ENCODE assay signal across 1 cellular context in the genomic region with DNA sequence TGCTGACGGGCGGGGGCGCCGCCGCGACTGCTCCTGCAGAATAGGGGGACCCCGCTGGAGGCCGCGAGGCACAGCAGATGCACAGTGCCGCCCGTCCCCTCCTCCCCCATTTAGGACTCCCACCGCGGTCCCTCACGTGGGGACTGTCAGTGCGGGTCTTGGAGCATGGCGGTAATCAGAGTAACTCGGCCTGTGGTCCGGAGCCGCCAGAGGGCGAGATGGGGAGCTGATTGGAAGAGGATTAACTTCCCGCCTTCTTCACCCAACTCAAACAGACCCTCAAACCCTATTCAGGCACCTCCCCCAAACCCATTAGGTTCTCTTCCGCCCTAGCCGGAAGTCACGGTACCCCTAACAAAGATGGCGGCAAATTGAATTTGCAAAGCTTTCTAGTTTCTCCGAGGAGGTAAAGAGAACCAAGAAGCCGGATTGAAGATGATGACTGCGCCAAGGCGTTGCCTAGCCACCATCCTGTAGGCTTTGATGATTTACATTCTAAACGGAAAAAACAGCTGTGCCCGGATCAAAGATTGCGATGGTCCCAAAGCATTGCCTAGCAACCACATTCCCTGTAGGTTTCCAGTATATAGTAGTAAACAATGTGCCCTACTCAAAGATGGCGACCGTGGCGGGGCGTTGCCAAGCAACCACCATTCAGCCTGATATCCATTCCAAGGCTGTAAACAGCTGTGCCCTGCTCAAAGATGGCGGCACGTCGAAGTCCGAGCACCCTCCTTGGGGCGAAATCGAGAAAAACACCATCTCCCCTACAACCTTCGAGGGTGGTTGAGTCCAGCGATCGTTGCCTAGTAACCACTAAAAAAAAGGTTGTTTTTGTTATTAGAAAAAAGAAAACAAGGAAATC.
A peak's percentile ranks its signal among the peaks of the same experiment; 100 is the strongest.
TF ChIP-seq lines count a peak whose summit lies in the region.

A gene with protein sequence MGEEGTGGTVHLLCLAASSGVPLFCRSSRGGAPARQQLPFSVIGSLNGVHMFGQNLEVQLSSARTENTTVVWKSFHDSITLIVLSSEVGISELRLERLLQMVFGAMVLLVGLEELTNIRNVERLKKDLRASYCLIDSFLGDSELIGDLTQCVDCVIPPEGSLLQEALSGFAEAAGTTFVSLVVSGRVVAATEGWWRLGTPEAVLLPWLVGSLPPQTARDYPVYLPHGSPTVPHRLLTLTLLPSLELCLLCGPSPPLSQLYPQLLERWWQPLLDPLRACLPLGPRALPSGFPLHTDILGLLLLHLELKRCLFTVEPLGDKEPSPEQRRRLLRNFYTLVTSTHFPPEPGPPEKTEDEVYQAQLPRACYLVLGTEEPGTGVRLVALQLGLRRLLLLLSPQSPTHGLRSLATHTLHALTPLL (minus strand): TSS at position 296 of the 865 bp plus-strand sequence. CDS start 186 bp downstream, at position 110.

TF ChIP-seq in K562, 482 proteins besides CTCF, POLR2A, EP300 and RAD21 (continued from another document and continues in another):
- TF ChIP-seq, protein P1, sequence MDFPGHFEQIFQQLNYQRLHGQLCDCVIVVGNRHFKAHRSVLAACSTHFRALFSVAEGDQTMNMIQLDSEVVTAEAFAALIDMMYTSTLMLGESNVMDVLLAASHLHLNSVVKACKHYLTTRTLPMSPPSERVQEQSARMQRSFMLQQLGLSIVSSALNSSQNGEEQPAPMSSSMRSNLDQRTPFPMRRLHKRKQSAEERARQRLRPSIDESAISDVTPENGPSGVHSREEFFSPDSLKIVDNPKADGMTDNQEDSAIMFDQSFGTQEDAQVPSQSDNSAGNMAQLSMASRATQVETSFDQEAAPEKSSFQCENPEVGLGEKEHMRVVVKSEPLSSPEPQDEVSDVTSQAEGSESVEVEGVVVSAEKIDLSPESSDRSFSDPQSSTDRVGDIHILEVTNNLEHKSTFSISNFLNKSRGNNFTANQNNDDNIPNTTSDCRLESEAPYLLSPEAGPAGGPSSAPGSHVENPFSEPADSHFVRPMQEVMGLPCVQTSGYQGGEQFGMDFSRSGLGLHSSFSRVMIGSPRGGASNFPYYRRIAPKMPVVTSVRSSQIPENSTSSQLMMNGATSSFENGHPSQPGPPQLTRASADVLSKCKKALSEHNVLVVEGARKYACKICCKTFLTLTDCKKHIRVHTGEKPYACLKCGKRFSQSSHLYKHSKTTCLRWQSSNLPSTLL (IDR thresholded peaks at IDR 0.05): no peak
- TF ChIP-seq ZBTB1 (CRISPR knock-in tag; IDR thresholded peaks at IDR 0.05; ENCODE audit: borderline replicate concordance, low read depth): no peak
- TF ChIP-seq CREM (IDR thresholded peaks at IDR 0.05; ENCODE audit: low read depth): peak; percentile 73
- TF ChIP-seq NRF1 (conservative IDR thresholded peaks at IDR 0.05 in 1 of 2, IDR thresholded peaks at IDR 0.05 in 1 of 2): peak in 1 of 2 experiments; percentile 23; a peak in 1 of 4 replicates
- TF ChIP-seq LCOR (CRISPR knock-in tag; IDR thresholded peaks at IDR 0.05): no peak
- TF ChIP-seq, protein P2, sequence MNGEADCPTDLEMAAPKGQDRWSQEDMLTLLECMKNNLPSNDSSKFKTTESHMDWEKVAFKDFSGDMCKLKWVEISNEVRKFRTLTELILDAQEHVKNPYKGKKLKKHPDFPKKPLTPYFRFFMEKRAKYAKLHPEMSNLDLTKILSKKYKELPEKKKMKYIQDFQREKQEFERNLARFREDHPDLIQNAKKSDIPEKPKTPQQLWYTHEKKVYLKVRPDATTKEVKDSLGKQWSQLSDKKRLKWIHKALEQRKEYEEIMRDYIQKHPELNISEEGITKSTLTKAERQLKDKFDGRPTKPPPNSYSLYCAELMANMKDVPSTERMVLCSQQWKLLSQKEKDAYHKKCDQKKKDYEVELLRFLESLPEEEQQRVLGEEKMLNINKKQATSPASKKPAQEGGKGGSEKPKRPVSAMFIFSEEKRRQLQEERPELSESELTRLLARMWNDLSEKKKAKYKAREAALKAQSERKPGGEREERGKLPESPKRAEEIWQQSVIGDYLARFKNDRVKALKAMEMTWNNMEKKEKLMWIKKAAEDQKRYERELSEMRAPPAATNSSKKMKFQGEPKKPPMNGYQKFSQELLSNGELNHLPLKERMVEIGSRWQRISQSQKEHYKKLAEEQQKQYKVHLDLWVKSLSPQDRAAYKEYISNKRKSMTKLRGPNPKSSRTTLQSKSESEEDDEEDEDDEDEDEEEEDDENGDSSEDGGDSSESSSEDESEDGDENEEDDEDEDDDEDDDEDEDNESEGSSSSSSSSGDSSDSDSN (IDR thresholded peaks at IDR 0.05; ENCODE audit: borderline replicate concordance in 1 of 2, low read depth in 2 of 2, low read length in 2 of 2): no peak
- TF ChIP-seq ZKSCAN1 (IDR thresholded peaks at IDR 0.05; ENCODE audit: low read depth, low read length): no peak
- TF ChIP-seq NFE2L1 (tag; IDR thresholded peaks at IDR 0.05; ENCODE audit: borderline replicate concordance, low read depth): no peak
- TF ChIP-seq, protein P3, sequence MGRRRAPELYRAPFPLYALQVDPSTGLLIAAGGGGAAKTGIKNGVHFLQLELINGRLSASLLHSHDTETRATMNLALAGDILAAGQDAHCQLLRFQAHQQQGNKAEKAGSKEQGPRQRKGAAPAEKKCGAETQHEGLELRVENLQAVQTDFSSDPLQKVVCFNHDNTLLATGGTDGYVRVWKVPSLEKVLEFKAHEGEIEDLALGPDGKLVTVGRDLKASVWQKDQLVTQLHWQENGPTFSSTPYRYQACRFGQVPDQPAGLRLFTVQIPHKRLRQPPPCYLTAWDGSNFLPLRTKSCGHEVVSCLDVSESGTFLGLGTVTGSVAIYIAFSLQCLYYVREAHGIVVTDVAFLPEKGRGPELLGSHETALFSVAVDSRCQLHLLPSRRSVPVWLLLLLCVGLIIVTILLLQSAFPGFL (CRISPR knock-in tag; IDR thresholded peaks at IDR 0.05): no peak
- no peak for TF ChIP-seq PCBP2 (IDR thresholded peaks at IDR 0.05; ENCODE audit: low read depth, low read length, poor library complexity, severe bottlenecking)
- TF ChIP-seq, protein P4, sequence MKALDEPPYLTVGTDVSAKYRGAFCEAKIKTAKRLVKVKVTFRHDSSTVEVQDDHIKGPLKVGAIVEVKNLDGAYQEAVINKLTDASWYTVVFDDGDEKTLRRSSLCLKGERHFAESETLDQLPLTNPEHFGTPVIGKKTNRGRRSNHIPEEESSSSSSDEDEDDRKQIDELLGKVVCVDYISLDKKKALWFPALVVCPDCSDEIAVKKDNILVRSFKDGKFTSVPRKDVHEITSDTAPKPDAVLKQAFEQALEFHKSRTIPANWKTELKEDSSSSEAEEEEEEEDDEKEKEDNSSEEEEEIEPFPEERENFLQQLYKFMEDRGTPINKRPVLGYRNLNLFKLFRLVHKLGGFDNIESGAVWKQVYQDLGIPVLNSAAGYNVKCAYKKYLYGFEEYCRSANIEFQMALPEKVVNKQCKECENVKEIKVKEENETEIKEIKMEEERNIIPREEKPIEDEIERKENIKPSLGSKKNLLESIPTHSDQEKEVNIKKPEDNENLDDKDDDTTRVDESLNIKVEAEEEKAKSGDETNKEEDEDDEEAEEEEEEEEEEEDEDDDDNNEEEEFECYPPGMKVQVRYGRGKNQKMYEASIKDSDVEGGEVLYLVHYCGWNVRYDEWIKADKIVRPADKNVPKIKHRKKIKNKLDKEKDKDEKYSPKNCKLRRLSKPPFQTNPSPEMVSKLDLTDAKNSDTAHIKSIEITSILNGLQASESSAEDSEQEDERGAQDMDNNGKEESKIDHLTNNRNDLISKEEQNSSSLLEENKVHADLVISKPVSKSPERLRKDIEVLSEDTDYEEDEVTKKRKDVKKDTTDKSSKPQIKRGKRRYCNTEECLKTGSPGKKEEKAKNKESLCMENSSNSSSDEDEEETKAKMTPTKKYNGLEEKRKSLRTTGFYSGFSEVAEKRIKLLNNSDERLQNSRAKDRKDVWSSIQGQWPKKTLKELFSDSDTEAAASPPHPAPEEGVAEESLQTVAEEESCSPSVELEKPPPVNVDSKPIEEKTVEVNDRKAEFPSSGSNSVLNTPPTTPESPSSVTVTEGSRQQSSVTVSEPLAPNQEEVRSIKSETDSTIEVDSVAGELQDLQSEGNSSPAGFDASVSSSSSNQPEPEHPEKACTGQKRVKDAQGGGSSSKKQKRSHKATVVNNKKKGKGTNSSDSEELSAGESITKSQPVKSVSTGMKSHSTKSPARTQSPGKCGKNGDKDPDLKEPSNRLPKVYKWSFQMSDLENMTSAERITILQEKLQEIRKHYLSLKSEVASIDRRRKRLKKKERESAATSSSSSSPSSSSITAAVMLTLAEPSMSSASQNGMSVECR (CRISPR knock-in tag; IDR thresholded peaks at IDR 0.05): peak; percentile 58; the same call in 1 of the 2 replicates
- TF ChIP-seq, protein P5, sequence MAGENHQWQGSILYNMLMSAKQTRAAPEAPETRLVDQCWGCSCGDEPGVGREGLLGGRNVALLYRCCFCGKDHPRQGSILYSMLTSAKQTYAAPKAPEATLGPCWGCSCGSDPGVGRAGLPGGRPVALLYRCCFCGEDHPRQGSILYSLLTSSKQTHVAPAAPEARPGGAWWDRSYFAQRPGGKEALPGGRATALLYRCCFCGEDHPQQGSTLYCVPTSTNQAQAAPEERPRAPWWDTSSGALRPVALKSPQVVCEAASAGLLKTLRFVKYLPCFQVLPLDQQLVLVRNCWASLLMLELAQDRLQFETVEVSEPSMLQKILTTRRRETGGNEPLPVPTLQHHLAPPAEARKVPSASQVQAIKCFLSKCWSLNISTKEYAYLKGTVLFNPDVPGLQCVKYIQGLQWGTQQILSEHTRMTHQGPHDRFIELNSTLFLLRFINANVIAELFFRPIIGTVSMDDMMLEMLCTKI (IDR thresholded peaks at IDR 0.05; ENCODE audit: partially characterized antibody): no peak
- TF ChIP-seq KLF1 (tag; IDR thresholded peaks at IDR 0.05): no peak
- TF ChIP-seq, protein P6, sequence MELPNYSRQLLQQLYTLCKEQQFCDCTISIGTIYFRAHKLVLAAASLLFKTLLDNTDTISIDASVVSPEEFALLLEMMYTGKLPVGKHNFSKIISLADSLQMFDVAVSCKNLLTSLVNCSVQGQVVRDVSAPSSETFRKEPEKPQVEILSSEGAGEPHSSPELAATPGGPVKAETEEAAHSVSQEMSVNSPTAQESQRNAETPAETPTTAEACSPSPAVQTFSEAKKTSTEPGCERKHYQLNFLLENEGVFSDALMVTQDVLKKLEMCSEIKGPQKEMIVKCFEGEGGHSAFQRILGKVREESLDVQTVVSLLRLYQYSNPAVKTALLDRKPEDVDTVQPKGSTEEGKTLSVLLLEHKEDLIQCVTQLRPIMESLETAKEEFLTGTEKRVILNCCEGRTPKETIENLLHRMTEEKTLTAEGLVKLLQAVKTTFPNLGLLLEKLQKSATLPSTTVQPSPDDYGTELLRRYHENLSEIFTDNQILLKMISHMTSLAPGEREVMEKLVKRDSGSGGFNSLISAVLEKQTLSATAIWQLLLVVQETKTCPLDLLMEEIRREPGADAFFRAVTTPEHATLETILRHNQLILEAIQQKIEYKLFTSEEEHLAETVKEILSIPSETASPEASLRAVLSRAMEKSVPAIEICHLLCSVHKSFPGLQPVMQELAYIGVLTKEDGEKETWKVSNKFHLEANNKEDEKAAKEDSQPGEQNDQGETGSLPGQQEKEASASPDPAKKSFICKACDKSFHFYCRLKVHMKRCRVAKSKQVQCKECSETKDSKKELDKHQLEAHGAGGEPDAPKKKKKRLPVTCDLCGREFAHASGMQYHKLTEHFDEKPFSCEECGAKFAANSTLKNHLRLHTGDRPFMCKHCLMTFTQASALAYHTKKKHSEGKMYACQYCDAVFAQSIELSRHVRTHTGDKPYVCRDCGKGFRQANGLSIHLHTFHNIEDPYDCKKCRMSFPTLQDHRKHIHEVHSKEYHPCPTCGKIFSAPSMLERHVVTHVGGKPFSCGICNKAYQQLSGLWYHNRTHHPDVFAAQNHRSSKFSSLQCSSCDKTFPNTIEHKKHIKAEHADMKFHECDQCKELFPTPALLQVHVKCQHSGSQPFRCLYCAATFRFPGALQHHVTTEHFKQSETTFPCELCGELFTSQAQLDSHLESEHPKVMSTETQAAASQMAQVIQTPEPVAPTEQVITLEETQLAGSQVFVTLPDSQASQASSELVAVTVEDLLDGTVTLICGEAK (IDR thresholded peaks at IDR 0.05): peak; percentile 95
- TF ChIP-seq, protein P6 (CRISPR knock-in tag; IDR thresholded peaks at IDR 0.05): no peak
- TF ChIP-seq, protein P7, sequence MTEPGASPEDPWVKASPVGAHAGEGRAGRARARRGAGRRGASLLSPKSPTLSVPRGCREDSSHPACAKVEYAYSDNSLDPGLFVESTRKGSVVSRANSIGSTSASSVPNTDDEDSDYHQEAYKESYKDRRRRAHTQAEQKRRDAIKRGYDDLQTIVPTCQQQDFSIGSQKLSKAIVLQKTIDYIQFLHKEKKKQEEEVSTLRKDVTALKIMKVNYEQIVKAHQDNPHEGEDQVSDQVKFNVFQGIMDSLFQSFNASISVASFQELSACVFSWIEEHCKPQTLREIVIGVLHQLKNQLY (CRISPR knock-in tag; conservative IDR thresholded peaks at IDR 0.05): no peak
- TF ChIP-seq, protein P8, sequence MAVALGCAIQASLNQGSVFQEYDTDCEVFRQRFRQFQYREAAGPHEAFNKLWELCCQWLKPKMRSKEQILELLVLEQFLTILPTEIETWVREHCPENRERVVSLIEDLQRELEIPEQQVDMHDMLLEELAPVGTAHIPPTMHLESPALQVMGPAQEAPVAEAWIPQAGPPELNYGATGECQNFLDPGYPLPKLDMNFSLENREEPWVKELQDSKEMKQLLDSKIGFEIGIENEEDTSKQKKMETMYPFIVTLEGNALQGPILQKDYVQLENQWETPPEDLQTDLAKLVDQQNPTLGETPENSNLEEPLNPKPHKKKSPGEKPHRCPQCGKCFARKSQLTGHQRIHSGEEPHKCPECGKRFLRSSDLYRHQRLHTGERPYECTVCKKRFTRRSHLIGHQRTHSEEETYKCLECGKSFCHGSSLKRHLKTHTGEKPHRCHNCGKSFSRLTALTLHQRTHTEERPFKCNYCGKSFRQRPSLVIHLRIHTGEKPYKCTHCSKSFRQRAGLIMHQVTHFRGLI (CRISPR knock-in tag; IDR thresholded peaks at IDR 0.05): no peak
- no peak for TF ChIP-seq GATAD2A (IDR thresholded peaks at IDR 0.05)
- no peak for TF ChIP-seq TBP (optimal IDR thresholded peaks at IDR 0.05; ENCODE audit: low read depth, low read length)
- no peak for TF ChIP-seq ZNF12 (CRISPR knock-in tag; IDR thresholded peaks at IDR 0.05)
- TF ChIP-seq PHF8 (IDR thresholded peaks at IDR 0.05; ENCODE audit: borderline replicate concordance, low read length): peak; percentile 49; the same call in 1 of the 2 replicates
